Comparison of ENCODE assay signal across 8 cellular contexts in the genomic region with DNA sequence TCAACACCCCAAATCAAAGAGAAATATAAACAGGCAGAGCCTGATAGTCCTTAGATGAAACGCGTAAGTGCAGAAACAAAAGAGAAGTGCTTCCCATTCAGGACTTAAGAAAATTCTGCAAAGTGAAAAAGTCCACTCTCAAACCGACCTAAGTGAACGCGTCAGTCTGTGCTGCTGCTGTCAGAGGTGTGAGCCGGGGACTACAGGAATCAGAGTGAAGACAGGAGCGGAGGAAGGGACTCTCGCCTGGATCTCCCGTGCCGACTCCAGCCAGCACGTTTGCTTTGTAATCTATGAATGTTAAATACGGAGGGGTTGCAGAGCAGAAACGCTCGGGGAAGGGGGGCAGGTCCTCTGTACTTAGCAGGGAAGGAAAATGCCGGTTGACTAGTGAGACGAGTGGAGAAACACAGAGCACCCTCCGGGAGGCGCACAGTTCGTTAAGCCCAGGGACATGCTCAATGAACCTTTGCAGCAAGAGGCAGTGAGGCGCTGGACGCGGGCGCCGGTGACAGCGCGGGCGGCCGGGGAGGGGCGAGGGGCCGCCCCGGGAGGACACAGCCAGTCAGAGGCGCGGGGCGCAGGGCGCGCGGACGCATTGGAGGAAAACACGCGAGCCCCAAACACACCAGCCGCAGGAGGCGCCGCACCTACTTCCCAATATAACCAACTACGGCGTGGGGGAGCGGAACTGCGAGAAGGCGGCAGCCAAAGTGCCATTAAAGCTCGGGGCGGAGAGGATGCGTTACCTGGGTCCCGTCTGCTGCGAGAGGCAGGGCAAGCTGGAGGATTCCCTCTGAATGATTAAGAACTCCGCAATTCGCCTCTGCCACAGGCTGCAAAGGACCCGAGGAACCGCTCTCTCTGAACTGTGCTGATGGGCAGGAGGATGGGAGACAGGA. TPM values are rescaled to one million over a fixed set of nuclear protein-coding genes. Genes with fewer than 3 reads are reported as not detected.
DNase-seq lines count a peak whose midpoint lies in the region; ATAC-seq and TF ChIP-seq lines count a peak whose summit lies in the region.

A gene (plus strand): TSS at position 626 of the 902 bp plus-strand sequence.

- DNase-seq in Calu3 (peak; percentile 31), NCI-H82 treated with DMSO at 0.1 percent for 48 hours (lab: John Stamatoyannopoulos, UW; ENCODE audit: unreplicated experiment) (peak; percentile 69), sciatic nerve (ENCODE audit: low spot score) (no peak), NCI-H2029 (lab: John Stamatoyannopoulos, UW) (no peak)
- no peak for DNase-seq in effector memory CD8-positive, alpha-beta T cell

- no peak within 1 kb of the TSS for H3K27ac Mint-ChIP-seq in Calu3 (ENCODE audit: unreplicated experiment)
- no peak within 1 kb of the TSS for H3K27ac Mint-ChIP-seq in effector memory CD8-positive, alpha-beta T cell

- CTCF ChIA-PET in Calu3 (lab: Charles Lee): no interaction called here

- peak within 1 kb of the TSS; percentile 68 for H3K4me3 Mint-ChIP-seq in Calu3 (ENCODE audit: low read depth, unreplicated experiment)
- no peak within 1 kb of the TSS for H3K4me3 Mint-ChIP-seq in effector memory CD8-positive, alpha-beta T cell

- H3K9me3 Mint-ChIP-seq in Calu3 (ENCODE audit: low read depth, unreplicated experiment): no peaks in the 10 kb centered on the region
- peaks cover 0 to 4% of the 10 kb centered on the region in 2 donors for H3K9me3 Mint-ChIP-seq in effector memory CD8-positive, alpha-beta T cell

- intact Hi-C loops in Calu3 (cut with micrococcal nuclease; ENCODE audit: unreplicated experiment): no loop called here
- intact Hi-C loops in sciatic nerve (cut with DNase I): no loop called here

- H3K4me1 Mint-ChIP-seq in Calu3 (ENCODE audit: low read depth, unreplicated experiment): no peaks in the 10 kb centered on the region
- peaks cover 4% of the 10 kb centered on the region in 2 donors for H3K4me1 Mint-ChIP-seq in effector memory CD8-positive, alpha-beta T cell (ENCODE audit: low read depth in 2 of 2)

- peaks cover 25% of the 10 kb centered on the region for H3K27me3 Mint-ChIP-seq in Calu3 (ENCODE audit: unreplicated experiment)
- peaks cover 5 to 19% of the 10 kb centered on the region in 2 donors for H3K27me3 Mint-ChIP-seq in effector memory CD8-positive, alpha-beta T cell

- no peaks in the 10 kb centered on the region for H3K36me3 Mint-ChIP-seq in Calu3 (ENCODE audit: insufficient read depth, unreplicated experiment)
- H3K36me3 Mint-ChIP-seq in effector memory CD8-positive, alpha-beta T cell (ENCODE audit: insufficient read depth): no peaks in the 10 kb centered on the region

- H3K27ac ChIP-seq in angular gyrus (ENCODE audit: low read depth, low read length): peak within 1 kb of the TSS; percentile 30

- ATAC-seq in HG02571 (IDR thresholded peaks at IDR 0.05; ENCODE audit: unreplicated experiment) (peak; percentile 51), sciatic nerve (peak; percentile 66)
- no peak for ATAC-seq in effector memory CD8-positive, alpha-beta T cell (replicated peaks)

- TF ChIP-seq CTCF in Calu3 (IDR thresholded peaks at IDR 0.05; ENCODE audit: unreplicated experiment): no peak

- no TSS peak for BruUV-seq in Calu3 (replicated peaks; lab: Mats Ljungman, UMichigan)

- peak within 1 kb of the TSS; percentile 56 for H3K4me3 ChIP-seq in iPS-11a (ENCODE audit: low read depth, low read length)

RNA-seq across cellular contexts. Expression of the gene that starts here (rescaled TPM):
- total RNA-seq in Calu3 (2022) (not detected in 2 replicates), sciatic nerve (not detected)

Comparison
In these comparisons a context has a peak if more than half of its experiments do, and no peak if none do; other contexts are left out.
1. Peak in DNase-seq in Calu3; RNA of the gene not detected or under 1 TPM.
2. Peak in ATAC-seq in sciatic nerve; RNA of the gene not detected or under 1 TPM.